Comparison of ENCODE assay signal across 17 cellular contexts in the genomic region with DNA sequence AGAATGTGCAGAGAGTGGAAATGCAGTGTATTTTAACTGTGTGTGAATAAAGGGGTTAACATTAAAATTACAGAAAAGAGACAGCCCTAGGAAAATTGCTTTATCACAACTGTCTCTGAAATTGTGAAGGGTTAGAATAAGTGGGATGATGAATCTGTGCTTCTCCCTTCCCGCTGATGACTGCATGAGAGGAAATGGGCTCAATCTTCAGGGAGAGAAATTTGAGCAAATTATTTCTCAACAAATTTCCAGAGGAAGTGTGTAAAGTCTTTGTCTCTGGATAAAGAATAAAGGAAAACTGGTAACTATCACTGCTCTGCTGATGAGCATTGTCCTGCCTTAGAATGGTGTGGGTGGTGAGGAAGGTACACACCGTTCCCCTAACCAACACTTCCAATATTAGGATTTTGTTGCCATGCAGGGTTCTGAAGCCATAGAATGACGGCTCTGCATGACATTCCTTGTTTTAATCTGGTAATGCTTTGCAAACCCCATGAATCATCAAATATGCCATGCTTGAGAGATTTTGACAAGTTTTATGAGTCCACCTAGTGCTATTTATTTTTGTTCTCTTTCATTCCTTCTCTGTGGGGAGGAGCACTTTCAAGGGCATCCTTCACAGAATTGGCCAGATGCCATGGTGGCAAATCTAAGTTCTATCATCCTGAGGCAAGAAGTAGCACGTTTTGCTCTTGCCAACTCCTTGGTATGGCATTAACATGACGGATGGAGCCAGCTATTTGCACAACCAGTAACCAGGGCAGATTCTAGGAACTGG.
A peak's percentile ranks its signal among the peaks of the same experiment; 100 is the strongest.
DNase-seq lines count a peak whose midpoint lies in the region; ATAC-seq, FAIRE-seq and TF ChIP-seq lines count a peak whose summit lies in the region.
"Had no signal": no experiment of that assay in that cellular context is flagged by ENCODE, and none has a peak within 500 bp of the region (broad histone marks: within the 10 kb centered on the region; RNA-seq: fewer than 3 reads in every experiment).

No MANE protein-coding gene starts in this region.

- peak; percentile 56 for DNase-seq in GM23248
- peak; percentile 71 for DNase-seq in NCI-H345 treated with DMSO at 0.1 percent for 48 hours (lab: John Stamatoyannopoulos, UW; ENCODE audit: unreplicated experiment)
- peak; percentile 99 for DNase-seq in bronchial epithelial cell (ENCODE audit: low read depth)
- DNase-seq in neural progenitor cell (ENCODE audit: low spot score) = no peak
- no peak for DNase-seq in COLO668 (lab: John Stamatoyannopoulos, UW; ENCODE audit: unreplicated experiment)
- DNase-seq in substantia nigra (lab: John Stamatoyannopoulos, UW) = no peak
- DNase-seq: activated CD8-positive, alpha-beta T cell treated with anti-CD3 and anti-CD28 coated beads for 36 hours; activated naive CD4-positive, alpha-beta T cell treated with anti-CD3 and anti-CD28 coated beads for 36 hours; NCI-H1092; posterior cingulate gyrus; stimulated activated CD4-positive, alpha-beta T cell treated with anti-CD3 and anti-CD28 coated beads, Interleukin-4, amount 100 ng/mL, for 24 hours; T-helper 2 cell had no signal

- no peaks in the 10 kb centered on the region for H3K36me3 Mint-ChIP-seq in neural progenitor cell
- H3K36me3 Mint-ChIP-seq: CD14-positive monocyte had no signal

- TF ChIP-seq CTCF in bronchial epithelial cell (IDR thresholded peaks at IDR 0.05; ENCODE audit: insufficient read depth, low read length, severe bottlenecking) = no peak
- TF ChIP-seq CTCF in neural progenitor cell (IDR thresholded peaks at IDR 0.05) = no peak

- no peaks in the 10 kb centered on the region for H3K79me2 ChIP-seq in GM23248 (ENCODE audit: insufficient read depth)
- H3K79me2 ChIP-seq in neural progenitor cell (ENCODE audit: low read depth) = no peaks in the 10 kb centered on the region

- H3K9ac ChIP-seq in GM23248 = no peak overlapping the region
- no peak overlapping the region for H3K9ac ChIP-seq in neural progenitor cell

- peak overlapping the region; percentile 19 for H3K4me2 ChIP-seq in GM23248 (ENCODE audit: unreplicated experiment)
- H3K4me2 ChIP-seq in neural progenitor cell = no peak overlapping the region

- in situ Hi-C loops in GM23248 (cut with MboI) = no loop called here

- H3K4me3 Mint-ChIP-seq in neural progenitor cell = no peak overlapping the region
- H3K4me3 Mint-ChIP-seq: activated CD8-positive, alpha-beta T cell treated with anti-CD3 and anti-CD28 coated beads for 36 hours; activated naive CD4-positive, alpha-beta T cell treated with anti-CD3 and anti-CD28 coated beads for 36 hours; CD14-positive monocyte; dendritic cell treated with granulocyte-macrophage colony-stimulating factor and Interleukin-4, amounts not matched to agents 40 ng/mL and 50 ng/mL, for 4 days; stimulated activated naive CD8-positive, alpha-beta T cell treated with anti-CD3 and anti-CD28 coated beads, Interleukin-15, Interleukin-2, amounts not matched to agents 100 ng/mL and 50 ng/mL, for 24 hours had no signal

- peak overlapping the region; percentile 2 for H3K27ac Mint-ChIP-seq in neural progenitor cell
- H3K27ac Mint-ChIP-seq: activated CD8-positive, alpha-beta T cell treated with anti-CD3 and anti-CD28 coated beads for 36 hours; activated naive CD4-positive, alpha-beta T cell treated with anti-CD3 and anti-CD28 coated beads for 36 hours; CD14-positive monocyte; dendritic cell treated with granulocyte-macrophage colony-stimulating factor and Interleukin-4, amounts not matched to agents 40 ng/mL and 50 ng/mL, for 4 days; stimulated activated naive CD8-positive, alpha-beta T cell treated with anti-CD3 and anti-CD28 coated beads, Interleukin-15, Interleukin-2, amounts not matched to agents 100 ng/mL and 50 ng/mL, for 24 hours had no signal

- WGBS in GM23248 (ENCODE audit: low coverage in 1 of 2, low lambda C conversion rate in 2 of 2, missing lambda C conversion rate in 2 of 2), 2 experiments = 40 to 45% methylated on average over 5 of the region's 5 CpGs

- no peak for ATAC-seq in HG02938 (IDR thresholded peaks at IDR 0.05; ENCODE audit: unreplicated experiment)
- ATAC-seq in HG03045 (IDR thresholded peaks at IDR 0.05; ENCODE audit: unreplicated experiment) = no peak
- ATAC-seq: activated CD8-positive, alpha-beta T cell treated with anti-CD3 and anti-CD28 coated beads for 36 hours had no signal

- H3K36me3 ChIP-seq in GM23248 (ENCODE audit: low read depth) (no peaks in the 10 kb centered on the region), bronchial epithelial cell (ENCODE audit: control insufficient read depth, insufficient read depth, low read length) (no peaks in the 10 kb centered on the region), neural progenitor cell (no peaks in the 10 kb centered on the region)

- H4K20me1 ChIP-seq in GM23248 (ENCODE audit: insufficient read depth) = no peaks in the 10 kb centered on the region
- H4K20me1 ChIP-seq in neural progenitor cell (ENCODE audit: low read depth) = no peaks in the 10 kb centered on the region

- H3K4me1 Mint-ChIP-seq in neural progenitor cell = peaks cover 28% of the 10 kb centered on the region

- no peak overlapping the region for H2AFZ ChIP-seq in GM23248
- H2AFZ ChIP-seq in neural progenitor cell (replicated peaks) = no peak overlapping the region

- H3K27me3 ChIP-seq in GM23248 (replicated peaks; ENCODE audit: insufficient read depth) (no peaks in the 10 kb centered on the region), bronchial epithelial cell (ENCODE audit: control insufficient read depth, insufficient read depth, low read length) (no peaks in the 10 kb centered on the region), neural progenitor cell (no peaks in the 10 kb centered on the region)

- no peak overlapping the region for H3K4me3 ChIP-seq in GM23248
- H3K4me3 ChIP-seq in bronchial epithelial cell (ENCODE audit: low read depth, low read length) = no peak overlapping the region
- H3K4me3 ChIP-seq in neural progenitor cell = no peak overlapping the region

- H3F3A ChIP-seq in GM23248 (ENCODE audit: insufficient read depth) (peaks cover 22% of the 10 kb centered on the region), neural progenitor cell (ENCODE audit: low read depth) (no peaks in the 10 kb centered on the region)

- H3K4me1 ChIP-seq in GM23248 (ENCODE audit: insufficient read depth) = peaks cover 33% of the 10 kb centered on the region
- peaks cover 7% of the 10 kb centered on the region for H3K4me1 ChIP-seq in neural progenitor cell

- no peaks in the 10 kb centered on the region for H3K9me3 Mint-ChIP-seq in neural progenitor cell
- H3K9me3 Mint-ChIP-seq: activated naive CD4-positive, alpha-beta T cell treated with anti-CD3 and anti-CD28 coated beads for 36 hours; CD14-positive monocyte; dendritic cell treated with granulocyte-macrophage colony-stimulating factor and Interleukin-4, amounts not matched to agents 40 ng/mL and 50 ng/mL, for 4 days; stimulated activated naive CD8-positive, alpha-beta T cell treated with anti-CD3 and anti-CD28 coated beads, Interleukin-15, Interleukin-2, amounts not matched to agents 100 ng/mL and 50 ng/mL, for 24 hours had no signal

- no peaks in the 10 kb centered on the region for H3K9me2 ChIP-seq in GM23248 (ENCODE audit: insufficient read depth)

- H3K9me3 ChIP-seq in GM23248 (ENCODE audit: low read depth) = no peaks in the 10 kb centered on the region
- no peaks in the 10 kb centered on the region for H3K9me3 ChIP-seq in neural progenitor cell (ENCODE audit: low read depth)

- FAIRE-seq in bronchial epithelial cell (lab: Jason Lieb, UNC) = peak; percentile 98

- peak overlapping the region; percentile 5; the same call in 1 of the 2 replicates for H3K27ac ChIP-seq in GM23248
- no peak overlapping the region for H3K27ac ChIP-seq in neural progenitor cell
- H3K27ac ChIP-seq in substantia nigra (ENCODE audit: low read depth, low read length, poor library complexity, severe bottlenecking) = no peak overlapping the region

- H3K27me3 Mint-ChIP-seq in neural progenitor cell (ENCODE audit: insufficient read depth, low read depth) = peaks cover 3% of the 10 kb centered on the region
- H3K27me3 Mint-ChIP-seq: activated CD8-positive, alpha-beta T cell treated with anti-CD3 and anti-CD28 coated beads for 36 hours; dendritic cell treated with granulocyte-macrophage colony-stimulating factor and Interleukin-4, amounts not matched to agents 40 ng/mL and 50 ng/mL, for 4 days; stimulated activated naive CD8-positive, alpha-beta T cell treated with anti-CD3 and anti-CD28 coated beads, Interleukin-15, Interleukin-2, amounts not matched to agents 100 ng/mL and 50 ng/mL, for 24 hours had no signal

Comparison
In these comparisons a context has a peak if more than half of its experiments do, and no peak if none do; other contexts are left out.
1. DNase-seq: peak in GM23248 (single experiment), NCI-H345 treated with DMSO at 0.1 percent for 48 hours (single experiment) and bronchial epithelial cell (single experiment); none in neural progenitor cell (single experiment), COLO668 (single experiment) and substantia nigra (0 of 49).